Comparison of ENCODE assay signal across 20 cellular contexts in genomic region chr19:38012290-38012689, GRCh38.
"Had no signal": no experiment of that assay in that cellular context is flagged by ENCODE, and none has a peak within 500 bp of the region (broad histone marks: within the 10 kb centered on the region; RNA-seq: fewer than 3 reads in every experiment).

No MANE protein-coding gene starts in this region.

- H3K27ac Mint-ChIP-seq: activated CD4-positive, alpha-beta memory T cell treated with anti-CD3 and anti-CD28 coated beads, Interleukin-2, amount 10 ng/mL, durations not matched to agents 7 days and 5 days; activated CD4-positive, alpha-beta T cell treated with anti-CD3 and anti-CD28 coated beads for 36 hours; activated naive CD8-positive, alpha-beta T cell had no signal

- H3K4me1 ChIP-seq: body of pancreas, right lobe of liver, stomach had no signal

- H3K9ac ChIP-seq: neural progenitor cell had no signal

- H3K9me3 Mint-ChIP-seq: activated CD4-positive, alpha-beta memory T cell treated with anti-CD3 and anti-CD28 coated beads, Interleukin-2, amount 10 ng/mL, durations not matched to agents 7 days and 5 days; activated T-cell treated with anti-CD3 and anti-CD28 coated beads, Interleukin-2, amount 50 U/mL, for 4 hours; naive B cell; neural progenitor cell; T-cell had no signal

- H3K4me3 Mint-ChIP-seq: activated CD4-positive, alpha-beta memory T cell treated with anti-CD3 and anti-CD28 coated beads, Interleukin-2, amount 10 ng/mL, durations not matched to agents 7 days and 5 days; activated CD4-positive, alpha-beta T cell treated with anti-CD3 and anti-CD28 coated beads for 36 hours; activated naive CD8-positive, alpha-beta T cell; activated T-cell treated with anti-CD3 and anti-CD28 coated beads, Interleukin-2, amount 50 U/mL, for 4 hours; neural progenitor cell; T-cell had no signal

- H3K4me3 ChIP-seq: body of pancreas, coronary artery, lung, neural progenitor cell, right lobe of liver, smooth muscle cell, stomach had no signal

- DNase-seq: activated CD4-positive, alpha-beta memory T cell treated with anti-CD3 and anti-CD28 coated beads, Interleukin-2, amount 10 ng/mL, durations not matched to agents 7 days and 5 days; activated CD4-positive, alpha-beta T cell treated with anti-CD3 and anti-CD28 coated beads for 36 hours; activated gamma-delta T cell treated with Interleukin-2 at 50 U/mL for 16 hours; activated T-cell treated with anti-CD3 and anti-CD28 coated beads, Interleukin-2, amount 50 U/mL, for 4 hours; amniotic stem cell; body of pancreas; caudate nucleus; effector CD4-positive, alpha-beta T cell; foreskin fibroblast; glutamatergic neuron; naive B cell; right lobe of liver; stomach; T-cell; T1000 had no signal

- H3K36me3 ChIP-seq: neural progenitor cell, right lobe of liver had no signal

- H3K4me1 Mint-ChIP-seq: activated CD4-positive, alpha-beta memory T cell treated with anti-CD3 and anti-CD28 coated beads, Interleukin-2, amount 10 ng/mL, durations not matched to agents 7 days and 5 days; activated CD4-positive, alpha-beta T cell treated with anti-CD3 and anti-CD28 coated beads for 36 hours had no signal

- H3K27ac ChIP-seq: coronary artery, neural progenitor cell, right lobe of liver, stomach had no signal

- H3K27me3 ChIP-seq: body of pancreas, neural progenitor cell, right lobe of liver, stomach had no signal

- H3K27me3 Mint-ChIP-seq: activated CD4-positive, alpha-beta memory T cell treated with anti-CD3 and anti-CD28 coated beads, Interleukin-2, amount 10 ng/mL, durations not matched to agents 7 days and 5 days; activated CD4-positive, alpha-beta T cell treated with anti-CD3 and anti-CD28 coated beads for 36 hours; activated naive CD8-positive, alpha-beta T cell; naive B cell; T-cell had no signal

- ATAC-seq: activated CD4-positive, alpha-beta T cell treated with anti-CD3 and anti-CD28 coated beads for 36 hours; activated T-cell treated with anti-CD3 and anti-CD28 coated beads, Interleukin-2, amount 50 U/mL, for 4 hours; body of pancreas; right lobe of liver; T-cell had no signal

- H3K9me3 ChIP-seq: body of pancreas, right lobe of liver, stomach had no signal

- H3K36me3 Mint-ChIP-seq: neural progenitor cell had no signal
